In the genomic region with DNA sequence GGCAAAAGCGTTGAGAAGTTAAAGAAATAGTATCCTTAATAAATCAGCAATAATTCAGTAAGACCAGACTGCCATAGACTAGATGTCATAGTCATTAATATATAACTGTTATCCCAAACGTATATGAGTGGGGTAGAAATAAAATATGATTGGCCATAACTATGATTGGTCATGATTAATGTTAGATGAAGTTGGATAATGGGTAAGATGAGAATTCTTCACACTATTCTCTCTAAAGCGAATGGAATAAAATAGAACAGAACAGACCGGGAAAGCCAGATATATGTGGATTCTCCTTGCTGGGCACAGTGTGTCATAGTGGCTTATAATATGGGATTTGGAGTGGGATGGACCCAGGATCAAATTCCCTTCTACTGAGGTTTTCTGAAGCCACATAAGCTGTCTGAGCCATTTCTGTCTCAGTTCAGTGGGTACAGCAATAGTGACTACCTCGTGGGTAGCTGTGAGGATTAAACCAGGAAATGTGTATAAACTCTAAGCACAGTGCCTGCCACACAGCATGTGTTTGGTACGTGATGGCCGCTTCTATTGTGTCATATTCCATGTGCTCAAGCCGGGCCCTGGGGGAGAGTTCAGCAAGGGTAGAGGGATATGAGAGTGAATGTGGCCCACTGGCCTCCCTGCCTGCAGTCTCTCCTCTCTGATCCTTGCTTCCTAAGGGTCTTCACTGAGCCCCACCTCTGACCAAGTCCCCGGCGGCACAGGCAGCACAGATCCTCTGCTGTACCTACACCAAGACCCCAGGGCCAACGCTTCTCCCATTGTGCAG, we compare ENCODE assay signal across 1 cellular context.
TF ChIP-seq lines count a peak whose summit lies in the region.

No MANE protein-coding gene starts in this region.

TF ChIP-seq in HepG2, 621 proteins besides CTCF, POLR2A, EP300 and RAD21 (continues in another document):
- 0 out of 2 replicates have a peak, but pooled peaks have one; percentile 12 for TF ChIP-seq MEF2D (CRISPR knock-in tag; IDR thresholded peaks at IDR 0.05)
- TF ChIP-seq ADNP (CRISPR knock-in tag; IDR thresholded peaks at IDR 0.05) = no peak
- TF ChIP-seq ZNF510 (CRISPR knock-in tag; IDR thresholded peaks at IDR 0.05; ENCODE audit: low read depth) = no peak
- no peak for TF ChIP-seq TOPORS (CRISPR knock-in tag; IDR thresholded peaks at IDR 0.05)
- TF ChIP-seq ASH2L (IDR thresholded peaks at IDR 0.05; ENCODE audit: insufficient read length, low read depth, low read length) = peak; percentile 5
- TF ChIP-seq ZNF24 (IDR thresholded peaks at IDR 0.05) = no peak
- TF ChIP-seq, protein P1, sequence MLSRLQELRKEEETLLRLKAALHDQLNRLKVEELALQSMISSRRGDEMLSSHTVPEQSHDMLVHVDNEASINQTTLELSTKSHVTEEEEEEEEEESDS (CRISPR knock-in tag; IDR thresholded peaks at IDR 0.05; ENCODE audit: borderline replicate concordance) = no peak
- no peak for TF ChIP-seq SATB2 (CRISPR knock-in tag; IDR thresholded peaks at IDR 0.05)
- TF ChIP-seq ZNF670 (CRISPR knock-in tag; IDR thresholded peaks at IDR 0.05; ENCODE audit: borderline replicate concordance) = no peak
- TF ChIP-seq, protein P2, sequence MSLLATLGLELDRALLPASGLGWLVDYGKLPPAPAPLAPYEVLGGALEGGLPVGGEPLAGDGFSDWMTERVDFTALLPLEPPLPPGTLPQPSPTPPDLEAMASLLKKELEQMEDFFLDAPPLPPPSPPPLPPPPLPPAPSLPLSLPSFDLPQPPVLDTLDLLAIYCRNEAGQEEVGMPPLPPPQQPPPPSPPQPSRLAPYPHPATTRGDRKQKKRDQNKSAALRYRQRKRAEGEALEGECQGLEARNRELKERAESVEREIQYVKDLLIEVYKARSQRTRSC (CRISPR knock-in tag; IDR thresholded peaks at IDR 0.05; ENCODE audit: low read depth) = no peak
- peak; percentile 28; the same call in 1 of the 2 replicates for TF ChIP-seq ZFY (CRISPR knock-in tag; IDR thresholded peaks at IDR 0.05)
- TF ChIP-seq GATAD1 (CRISPR knock-in tag; IDR thresholded peaks at IDR 0.05) = 0 out of 2 replicates have a peak, but pooled peaks have one; percentile 0
- TF ChIP-seq NFYC (CRISPR knock-in tag; IDR thresholded peaks at IDR 0.05) = no peak
- TF ChIP-seq NCOR1 (IDR thresholded peaks at IDR 0.05; ENCODE audit: borderline replicate concordance, low read length) = 0 out of 2 replicates have a peak, but pooled peaks have one; percentile 17
- TF ChIP-seq, protein P3, sequence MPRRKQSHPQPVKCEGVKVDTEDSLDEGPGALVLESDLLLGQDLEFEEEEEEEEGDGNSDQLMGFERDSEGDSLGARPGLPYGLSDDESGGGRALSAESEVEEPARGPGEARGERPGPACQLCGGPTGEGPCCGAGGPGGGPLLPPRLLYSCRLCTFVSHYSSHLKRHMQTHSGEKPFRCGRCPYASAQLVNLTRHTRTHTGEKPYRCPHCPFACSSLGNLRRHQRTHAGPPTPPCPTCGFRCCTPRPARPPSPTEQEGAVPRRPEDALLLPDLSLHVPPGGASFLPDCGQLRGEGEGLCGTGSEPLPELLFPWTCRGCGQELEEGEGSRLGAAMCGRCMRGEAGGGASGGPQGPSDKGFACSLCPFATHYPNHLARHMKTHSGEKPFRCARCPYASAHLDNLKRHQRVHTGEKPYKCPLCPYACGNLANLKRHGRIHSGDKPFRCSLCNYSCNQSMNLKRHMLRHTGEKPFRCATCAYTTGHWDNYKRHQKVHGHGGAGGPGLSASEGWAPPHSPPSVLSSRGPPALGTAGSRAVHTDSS (CRISPR knock-in tag; conservative IDR thresholded peaks at IDR 0.05) = no peak
- TF ChIP-seq, protein P4, sequence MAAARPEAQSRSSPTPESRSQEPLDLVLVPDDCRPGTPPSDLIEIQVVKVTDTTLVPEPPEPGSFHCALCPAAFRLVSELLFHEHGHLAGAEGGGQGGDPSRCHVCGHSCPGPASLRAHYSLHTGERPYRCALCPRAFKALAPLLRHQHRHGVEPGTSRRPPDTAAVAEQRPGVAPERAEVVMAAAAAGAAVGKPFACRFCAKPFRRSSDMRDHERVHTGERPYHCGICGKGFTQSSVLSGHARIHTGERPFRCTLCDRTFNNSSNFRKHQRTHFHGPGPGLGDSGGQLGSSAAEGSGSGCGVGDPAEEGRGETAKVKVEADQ (CRISPR knock-in tag; IDR thresholded peaks at IDR 0.05; ENCODE audit: borderline replicate concordance) = 0 out of 2 replicates have a peak, but pooled peaks have one; percentile 4
- TF ChIP-seq, protein P5, sequence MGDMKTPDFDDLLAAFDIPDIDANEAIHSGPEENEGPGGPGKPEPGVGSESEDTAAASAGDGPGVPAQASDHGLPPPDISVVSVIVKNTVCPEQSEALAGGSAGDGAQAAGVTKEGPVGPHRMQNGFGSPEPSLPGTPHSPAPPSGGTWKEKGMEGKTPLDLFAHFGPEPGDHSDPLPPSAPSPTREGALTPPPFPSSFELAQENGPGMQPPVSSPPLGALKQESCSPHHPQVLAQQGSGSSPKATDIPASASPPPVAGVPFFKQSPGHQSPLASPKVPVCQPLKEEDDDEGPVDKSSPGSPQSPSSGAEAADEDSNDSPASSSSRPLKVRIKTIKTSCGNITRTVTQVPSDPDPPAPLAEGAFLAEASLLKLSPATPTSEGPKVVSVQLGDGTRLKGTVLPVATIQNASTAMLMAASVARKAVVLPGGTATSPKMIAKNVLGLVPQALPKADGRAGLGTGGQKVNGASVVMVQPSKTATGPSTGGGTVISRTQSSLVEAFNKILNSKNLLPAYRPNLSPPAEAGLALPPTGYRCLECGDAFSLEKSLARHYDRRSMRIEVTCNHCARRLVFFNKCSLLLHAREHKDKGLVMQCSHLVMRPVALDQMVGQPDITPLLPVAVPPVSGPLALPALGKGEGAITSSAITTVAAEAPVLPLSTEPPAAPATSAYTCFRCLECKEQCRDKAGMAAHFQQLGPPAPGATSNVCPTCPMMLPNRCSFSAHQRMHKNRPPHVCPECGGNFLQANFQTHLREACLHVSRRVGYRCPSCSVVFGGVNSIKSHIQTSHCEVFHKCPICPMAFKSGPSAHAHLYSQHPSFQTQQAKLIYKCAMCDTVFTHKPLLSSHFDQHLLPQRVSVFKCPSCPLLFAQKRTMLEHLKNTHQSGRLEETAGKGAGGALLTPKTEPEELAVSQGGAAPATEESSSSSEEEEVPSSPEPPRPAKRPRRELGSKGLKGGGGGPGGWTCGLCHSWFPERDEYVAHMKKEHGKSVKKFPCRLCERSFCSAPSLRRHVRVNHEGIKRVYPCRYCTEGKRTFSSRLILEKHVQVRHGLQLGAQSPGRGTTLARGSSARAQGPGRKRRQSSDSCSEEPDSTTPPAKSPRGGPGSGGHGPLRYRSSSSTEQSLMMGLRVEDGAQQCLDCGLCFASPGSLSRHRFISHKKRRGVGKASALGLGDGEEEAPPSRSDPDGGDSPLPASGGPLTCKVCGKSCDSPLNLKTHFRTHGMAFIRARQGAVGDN (CRISPR knock-in tag; IDR thresholded peaks at IDR 0.05) = peak; percentile 53; the same call in 1 of the 2 replicates
- TF ChIP-seq SP140L (CRISPR knock-in tag; IDR thresholded peaks at IDR 0.05; ENCODE audit: borderline replicate concordance) = no peak
- no peak for TF ChIP-seq ZNF333 (CRISPR knock-in tag; IDR thresholded peaks at IDR 0.05; ENCODE audit: borderline replicate concordance)
- no peak for TF ChIP-seq ZNF629 (CRISPR knock-in tag; conservative IDR thresholded peaks at IDR 0.05)
- TF ChIP-seq NR1H2 (CRISPR knock-in tag; IDR thresholded peaks at IDR 0.05; ENCODE audit: borderline replicate concordance, low read depth) = no peak
- no peak for TF ChIP-seq ZFP90 (CRISPR knock-in tag; IDR thresholded peaks at IDR 0.05; ENCODE audit: borderline replicate concordance)
- no peak for TF ChIP-seq ISX (CRISPR knock-in tag; conservative IDR thresholded peaks at IDR 0.05)
- TF ChIP-seq, protein P6, sequence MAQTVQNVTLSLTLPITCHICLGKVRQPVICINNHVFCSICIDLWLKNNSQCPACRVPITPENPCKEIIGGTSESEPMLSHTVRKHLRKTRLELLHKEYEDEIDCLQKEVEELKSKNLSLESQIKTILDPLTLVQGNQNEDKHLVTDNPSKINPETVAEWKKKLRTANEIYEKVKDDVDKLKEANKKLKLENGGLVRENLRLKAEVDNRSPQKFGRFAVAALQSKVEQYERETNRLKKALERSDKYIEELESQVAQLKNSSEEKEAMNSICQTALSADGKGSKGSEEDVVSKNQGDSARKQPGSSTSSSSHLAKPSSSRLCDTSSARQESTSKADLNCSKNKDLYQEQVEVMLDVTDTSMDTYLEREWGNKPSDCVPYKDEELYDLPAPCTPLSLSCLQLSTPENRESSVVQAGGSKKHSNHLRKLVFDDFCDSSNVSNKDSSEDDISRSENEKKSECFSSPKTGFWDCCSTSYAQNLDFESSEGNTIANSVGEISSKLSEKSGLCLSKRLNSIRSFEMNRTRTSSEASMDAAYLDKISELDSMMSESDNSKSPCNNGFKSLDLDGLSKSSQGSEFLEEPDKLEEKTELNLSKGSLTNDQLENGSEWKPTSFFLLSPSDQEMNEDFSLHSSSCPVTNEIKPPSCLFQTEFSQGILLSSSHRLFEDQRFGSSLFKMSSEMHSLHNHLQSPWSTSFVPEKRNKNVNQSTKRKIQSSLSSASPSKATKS (CRISPR knock-in tag; IDR thresholded peaks at IDR 0.05) = no peak
- 0 out of 2 replicates have a peak, but pooled peaks have one; percentile 26 for TF ChIP-seq NFKB2 (CRISPR knock-in tag; IDR thresholded peaks at IDR 0.05; ENCODE audit: borderline replicate concordance)
- 0 out of 2 replicates have a peak, but pooled peaks have one; percentile 88 for TF ChIP-seq RORA (CRISPR knock-in tag; IDR thresholded peaks at IDR 0.05)
- TF ChIP-seq ARNT2 (CRISPR knock-in tag; IDR thresholded peaks at IDR 0.05; ENCODE audit: low read depth) = no peak
- no peak for TF ChIP-seq ZSCAN20 (CRISPR knock-in tag; IDR thresholded peaks at IDR 0.05; ENCODE audit: borderline replicate concordance)
- TF ChIP-seq, protein P7, sequence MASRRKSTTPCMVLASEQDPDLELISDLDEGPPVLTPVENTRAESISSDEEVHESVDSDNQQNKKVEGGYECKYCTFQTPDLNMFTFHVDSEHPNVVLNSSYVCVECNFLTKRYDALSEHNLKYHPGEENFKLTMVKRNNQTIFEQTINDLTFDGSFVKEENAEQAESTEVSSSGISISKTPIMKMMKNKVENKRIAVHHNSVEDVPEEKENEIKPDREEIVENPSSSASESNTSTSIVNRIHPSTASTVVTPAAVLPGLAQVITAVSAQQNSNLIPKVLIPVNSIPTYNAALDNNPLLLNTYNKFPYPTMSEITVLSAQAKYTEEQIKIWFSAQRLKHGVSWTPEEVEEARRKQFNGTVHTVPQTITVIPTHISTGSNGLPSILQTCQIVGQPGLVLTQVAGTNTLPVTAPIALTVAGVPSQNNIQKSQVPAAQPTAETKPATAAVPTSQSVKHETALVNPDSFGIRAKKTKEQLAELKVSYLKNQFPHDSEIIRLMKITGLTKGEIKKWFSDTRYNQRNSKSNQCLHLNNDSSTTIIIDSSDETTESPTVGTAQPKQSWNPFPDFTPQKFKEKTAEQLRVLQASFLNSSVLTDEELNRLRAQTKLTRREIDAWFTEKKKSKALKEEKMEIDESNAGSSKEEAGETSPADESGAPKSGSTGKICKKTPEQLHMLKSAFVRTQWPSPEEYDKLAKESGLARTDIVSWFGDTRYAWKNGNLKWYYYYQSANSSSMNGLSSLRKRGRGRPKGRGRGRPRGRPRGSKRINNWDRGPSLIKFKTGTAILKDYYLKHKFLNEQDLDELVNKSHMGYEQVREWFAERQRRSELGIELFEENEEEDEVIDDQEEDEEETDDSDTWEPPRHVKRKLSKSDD (CRISPR knock-in tag; IDR thresholded peaks at IDR 0.05; ENCODE audit: low read depth) = no peak
- TF ChIP-seq, protein P8, sequence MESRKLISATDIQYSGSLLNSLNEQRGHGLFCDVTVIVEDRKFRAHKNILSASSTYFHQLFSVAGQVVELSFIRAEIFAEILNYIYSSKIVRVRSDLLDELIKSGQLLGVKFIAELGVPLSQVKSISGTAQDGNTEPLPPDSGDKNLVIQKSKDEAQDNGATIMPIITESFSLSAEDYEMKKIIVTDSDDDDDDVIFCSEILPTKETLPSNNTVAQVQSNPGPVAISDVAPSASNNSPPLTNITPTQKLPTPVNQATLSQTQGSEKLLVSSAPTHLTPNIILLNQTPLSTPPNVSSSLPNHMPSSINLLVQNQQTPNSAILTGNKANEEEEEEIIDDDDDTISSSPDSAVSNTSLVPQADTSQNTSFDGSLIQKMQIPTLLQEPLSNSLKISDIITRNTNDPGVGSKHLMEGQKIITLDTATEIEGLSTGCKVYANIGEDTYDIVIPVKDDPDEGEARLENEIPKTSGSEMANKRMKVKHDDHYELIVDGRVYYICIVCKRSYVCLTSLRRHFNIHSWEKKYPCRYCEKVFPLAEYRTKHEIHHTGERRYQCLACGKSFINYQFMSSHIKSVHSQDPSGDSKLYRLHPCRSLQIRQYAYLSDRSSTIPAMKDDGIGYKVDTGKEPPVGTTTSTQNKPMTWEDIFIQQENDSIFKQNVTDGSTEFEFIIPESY (CRISPR knock-in tag; IDR thresholded peaks at IDR 0.05) = 0 out of 2 replicates have a peak, but pooled peaks have one; percentile 7
- TF ChIP-seq, protein P9, sequence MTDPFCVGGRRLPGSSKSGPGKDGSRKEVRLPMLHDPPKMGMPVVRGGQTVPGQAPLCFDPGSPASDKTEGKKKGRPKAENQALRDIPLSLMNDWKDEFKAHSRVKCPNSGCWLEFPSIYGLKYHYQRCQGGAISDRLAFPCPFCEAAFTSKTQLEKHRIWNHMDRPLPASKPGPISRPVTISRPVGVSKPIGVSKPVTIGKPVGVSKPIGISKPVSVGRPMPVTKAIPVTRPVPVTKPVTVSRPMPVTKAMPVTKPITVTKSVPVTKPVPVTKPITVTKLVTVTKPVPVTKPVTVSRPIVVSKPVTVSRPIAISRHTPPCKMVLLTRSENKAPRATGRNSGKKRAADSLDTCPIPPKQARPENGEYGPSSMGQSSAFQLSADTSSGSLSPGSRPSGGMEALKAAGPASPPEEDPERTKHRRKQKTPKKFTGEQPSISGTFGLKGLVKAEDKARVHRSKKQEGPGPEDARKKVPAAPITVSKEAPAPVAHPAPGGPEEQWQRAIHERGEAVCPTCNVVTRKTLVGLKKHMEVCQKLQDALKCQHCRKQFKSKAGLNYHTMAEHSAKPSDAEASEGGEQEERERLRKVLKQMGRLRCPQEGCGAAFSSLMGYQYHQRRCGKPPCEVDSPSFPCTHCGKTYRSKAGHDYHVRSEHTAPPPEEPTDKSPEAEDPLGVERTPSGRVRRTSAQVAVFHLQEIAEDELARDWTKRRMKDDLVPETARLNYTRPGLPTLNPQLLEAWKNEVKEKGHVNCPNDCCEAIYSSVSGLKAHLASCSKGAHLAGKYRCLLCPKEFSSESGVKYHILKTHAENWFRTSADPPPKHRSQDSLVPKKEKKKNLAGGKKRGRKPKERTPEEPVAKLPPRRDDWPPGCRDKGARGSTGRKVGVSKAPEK (CRISPR knock-in tag; IDR thresholded peaks at IDR 0.05; ENCODE audit: borderline replicate concordance) = 0 out of 2 replicates have a peak, but pooled peaks have one; percentile 68
- 0 out of 2 replicates have a peak, but pooled peaks have one; percentile 15 for TF ChIP-seq CHD4 (IDR thresholded peaks at IDR 0.05; ENCODE audit: borderline replicate concordance, low read length)
- 0 out of 2 replicates have a peak, but pooled peaks have one; percentile 1 for TF ChIP-seq ZNF563 (CRISPR knock-in tag; IDR thresholded peaks at IDR 0.05)
- peak; percentile 79 for TF ChIP-seq ZBTB38 (CRISPR knock-in tag; IDR thresholded peaks at IDR 0.05)
- TF ChIP-seq ISL2 (CRISPR knock-in tag; IDR thresholded peaks at IDR 0.05) = 0 out of 2 replicates have a peak, but pooled peaks have one; percentile 5
- no peak for TF ChIP-seq KDM3A (CRISPR knock-in tag; IDR thresholded peaks at IDR 0.05; ENCODE audit: low read depth)
- no peak for TF ChIP-seq ZNF10 (CRISPR knock-in tag; IDR thresholded peaks at IDR 0.05; ENCODE audit: borderline replicate concordance, low read depth)
- TF ChIP-seq MYC (CRISPR knock-in tag; IDR thresholded peaks at IDR 0.05; ENCODE audit: borderline replicate concordance) = peak; percentile 26; the same call in 1 of the 2 replicates
